Comparison of ENCODE assay signal across 8 cellular contexts in genomic region chr3:154334973-154335420, GRCh38. TPM values are rescaled to one million over a fixed set of nuclear protein-coding genes. Genes with fewer than 3 reads are reported as not detected.
DNase-seq lines count a peak whose midpoint lies in the region; ATAC-seq, FAIRE-seq and TF ChIP-seq lines count a peak whose summit lies in the region.

No MANE protein-coding gene starts in this region.

- H3K36me3 ChIP-seq in Caco-2 (ENCODE audit: control insufficient read depth, insufficient read depth, low read length): no peaks in the 10 kb centered on the region
- H3K36me3 ChIP-seq in bronchial epithelial cell (ENCODE audit: control insufficient read depth, insufficient read depth, low read length): no peaks in the 10 kb centered on the region

- H3K27ac Mint-ChIP-seq in Caco-2 (ENCODE audit: unreplicated experiment): no peak overlapping the region

- H3K9me3 Mint-ChIP-seq in Caco-2 (ENCODE audit: unreplicated experiment): no peaks in the 10 kb centered on the region

- no peak for FAIRE-seq in bronchial epithelial cell (lab: Jason Lieb, UNC)

- peak; percentile 44 to 55 for TF ChIP-seq CTCF in Caco-2 (IDR thresholded peaks at IDR 0.05; ENCODE audit: insufficient read depth in 1 of 2, low read depth in 1 of 2, low read length in 1 of 2, severe bottlenecking in 1 of 2, unreplicated experiment in 1 of 2)
- TF ChIP-seq CTCF in bronchial epithelial cell (IDR thresholded peaks at IDR 0.05; ENCODE audit: insufficient read depth, low read length, severe bottlenecking): peak; percentile 26

- no peaks in the 10 kb centered on the region for H3K36me3 Mint-ChIP-seq in Caco-2 (ENCODE audit: insufficient read depth, unreplicated experiment)

- no peak overlapping the region for H3K4me3 ChIP-seq in Caco-2 (ENCODE audit: low read depth, low read length)
- no peak overlapping the region for H3K4me3 ChIP-seq in bronchial epithelial cell (ENCODE audit: low read depth, low read length)

- ATAC-seq in GM21786 (IDR thresholded peaks at IDR 0.05; ENCODE audit: unreplicated experiment): peak; percentile 64

- no peaks in the 10 kb centered on the region for H3K27me3 ChIP-seq in Caco-2 (replicated peaks; ENCODE audit: control insufficient read depth, insufficient read depth, low read length)
- H3K27me3 ChIP-seq in bronchial epithelial cell (ENCODE audit: control insufficient read depth, insufficient read depth, low read length): no peaks in the 10 kb centered on the region

- peaks cover 19% of the 10 kb centered on the region for H3K4me1 ChIP-seq in Caco-2

- POLR2A ChIA-PET in Caco-2 (lab: Charles Lee): no interaction called here

- BruUV-seq in Caco-2 (replicated peaks; lab: Mats Ljungman, UMichigan): no TSS peak

- H3K9me3 ChIP-seq in Caco-2: no peaks in the 10 kb centered on the region

- H3K4me3 Mint-ChIP-seq in Caco-2 (ENCODE audit: unreplicated experiment): no peak overlapping the region

- intact Hi-C loops in Caco-2 (cut with micrococcal nuclease; ENCODE audit: unreplicated experiment): loop anchor here (1.0 to 5.0 kb wide), 6 partner anchors 55 to 411 kb away; no protein-coding TSS in a partner anchor

- peak in 1 of 2 experiments; percentile 34 for DNase-seq in Caco-2
- DNase-seq in NCI-H446 treated with DMSO at 0.1 percent for 48 hours (lab: John Stamatoyannopoulos, UW): peak; percentile 33
- peak; percentile 58 for DNase-seq in bronchial epithelial cell (ENCODE audit: low read depth)
- peak; percentile 49 for DNase-seq in myocyte (ENCODE audit: low read depth)
- DNase-seq in HuH-7.5 (ENCODE audit: low spot score): no peak
- DNase-seq in activated naive CD4-positive, alpha-beta T cell (lab: John Stamatoyannopoulos, UW): no peak
- DNase-seq in activated CD4-positive, CD25-positive, alpha-beta regulatory T cell treated with anti-CD3 and anti-CD28 coated beads, Interleukin-2, amount 50 U/mL, for 72 hours: no peak

- H3K4me1 Mint-ChIP-seq in Caco-2 (ENCODE audit: low read depth, unreplicated experiment): peaks cover 14% of the 10 kb centered on the region

- CTCF ChIA-PET in Caco-2 (lab: Charles Lee): no interaction called here

- H3K27me3 Mint-ChIP-seq in Caco-2 (ENCODE audit: insufficient read depth, unreplicated experiment): no peaks in the 10 kb centered on the region

RNA-seq across cellular contexts. Expression of gene DHX36, which starts 10.7 kb away (rescaled TPM):
- total RNA-seq in Caco-2 (2022) (76.4 and 87.3 TPM in 2 replicates), bronchial epithelial cell (27.6 and 33.5 TPM in 2 replicates), myocyte (43.5 and 54.5 TPM in 2 replicates)
- 19.9 TPM for polyA plus RNA-seq in myocyte (2012)

Comparison
In these comparisons a context has a peak if more than half of its experiments do, and no peak if none do; other contexts are left out.
1. DNase-seq: peak in NCI-H446 treated with DMSO at 0.1 percent for 48 hours (single experiment), bronchial epithelial cell (single experiment) and myocyte (single experiment); none in HuH-7.5 (single experiment), activated naive CD4-positive, alpha-beta T cell (0 of 4) and activated CD4-positive, CD25-positive, alpha-beta regulatory T cell treated with anti-CD3 and anti-CD28 coated beads, Interleukin-2, amount 50 U/mL, for 72 hours (single experiment).